Comparison of ENCODE assay signal across 8 cellular contexts in genomic region chr5:125412561-125413535, GRCh38.
A peak's percentile ranks its signal among the peaks of the same experiment; 100 is the strongest.
DNase-seq lines count a peak whose midpoint lies in the region; ATAC-seq and TF ChIP-seq lines count a peak whose summit lies in the region.

No MANE protein-coding gene starts in this region.

- no peaks in the 10 kb centered on the region for H3K27me3 ChIP-seq in left lung

- H3K27ac ChIP-seq in left lung (peak overlapping the region in 1 of 2 donors; percentile 50), substantia nigra (ENCODE audit: low read depth, low read length, poor library complexity, severe bottlenecking) (peak overlapping the region; percentile 93)

- H3K4me1 ChIP-seq in left lung: peaks cover 25 to 41% of the 10 kb centered on the region in 2 donors

- intact Hi-C loops in left lung (cut with DNase I): no loop called here

- H3K4me3 ChIP-seq in left lung: no peak overlapping the region

- no peaks in the 10 kb centered on the region for H3K36me3 ChIP-seq in left lung

- ATAC-seq in GM19025 (IDR thresholded peaks at IDR 0.05; ENCODE audit: low read depth, unreplicated experiment) (peak; percentile 42), HG03460 (IDR thresholded peaks at IDR 0.05; ENCODE audit: unreplicated experiment) (peak; percentile 34), left lung (peak; percentile 86), HG03565 (IDR thresholded peaks at IDR 0.05; ENCODE audit: unreplicated experiment) (no peak)

- peak; percentile 97 for DNase-seq in NCI-H82 (lab: John Stamatoyannopoulos, UW)
- DNase-seq in dermis microvascular lymphatic vessel endothelial cell (ENCODE audit: low read depth in 2 of 2): peak; percentile 91 to 95
- DNase-seq in left lung: peak; percentile 72 to 82
- peak; percentile 22 to 93 (median 78) for DNase-seq in substantia nigra (lab: John Stamatoyannopoulos, UW)
- DNase-seq in activated CD4-positive, alpha-beta T cell treated with anti-CD3 and anti-CD28 coated beads for 1 hour: no peak

- peak in 1 of 2 donors; percentile 11 for TF ChIP-seq CTCF in left lung (IDR thresholded peaks at IDR 0.05)

- H3K9me3 ChIP-seq in left lung: no peaks in the 10 kb centered on the region
